Comparison of ENCODE assay signal across 14 cellular contexts in genomic region chr11:6530848-6531247, GRCh38. TPM values are rescaled to one million over a fixed set of nuclear protein-coding genes. Genes with fewer than 3 reads are reported as not detected.
DNase-seq lines count a peak whose midpoint lies in the region; ATAC-seq, FAIRE-seq and TF ChIP-seq lines count a peak whose summit lies in the region.
"Had no signal": no experiment of that assay in that cellular context is flagged by ENCODE, and none has a peak within 500 bp of the region (broad histone marks: within the 10 kb centered on the region; RNA-seq: fewer than 3 reads in every experiment).

No MANE protein-coding gene starts in this region.

- no peak for TF ChIP-seq POLR2A in GM12891 (IDR thresholded peaks at IDR 0.05; ENCODE audit: low read depth, low read length)

- in situ Hi-C loops in Panc1 (cut with HindIII; ENCODE audit: low pct_unique_long_range_greater_than_20kb, low sequenced_read_pairs): no loop called here

- no peaks in the 10 kb centered on the region for H3K36me3 ChIP-seq in Panc1 (ENCODE audit: control insufficient read depth, insufficient read depth, low read length)
- no peaks in the 10 kb centered on the region for H3K36me3 ChIP-seq in mucosa of descending colon (ENCODE audit: low read depth)
- H3K36me3 ChIP-seq: BE2C, HAP-1 had no signal

- H3K27me3 Mint-ChIP-seq in activated CD4-positive, alpha-beta T cell treated with anti-CD3 and anti-CD28 coated beads, Interleukin-2, amount 10 ng/mL, durations not matched to agents 24 days and 14 days: no peaks in the 10 kb centered on the region
- H3K27me3 Mint-ChIP-seq: CD4-positive, CD25-positive, alpha-beta regulatory T cell; CD8-positive, alpha-beta memory T cell had no signal

- peak; percentile 64 for FAIRE-seq in GM12891 (lab: Jason Lieb, UNC)

- H3K9me3 Mint-ChIP-seq in activated CD4-positive, alpha-beta T cell treated with anti-CD3 and anti-CD28 coated beads, Interleukin-2, amount 10 ng/mL, durations not matched to agents 24 days and 14 days: no peaks in the 10 kb centered on the region
- H3K9me3 Mint-ChIP-seq: CD4-positive, CD25-positive, alpha-beta regulatory T cell; CD8-positive, alpha-beta memory T cell had no signal

- H3K4me3 ChIP-seq in Panc1 (ENCODE audit: low read depth in 2 of 2, low read length in 2 of 2) (no peak overlapping the region), epithelial cell of esophagus (ENCODE audit: low read length) (no peak overlapping the region), mucosa of descending colon (no peak overlapping the region)
- H3K4me3 ChIP-seq: HAP-1 had no signal

- H3K27ac Mint-ChIP-seq in activated CD4-positive, alpha-beta T cell treated with anti-CD3 and anti-CD28 coated beads, Interleukin-2, amount 10 ng/mL, durations not matched to agents 24 days and 14 days: peak overlapping the region; percentile 4

- TF ChIP-seq CTCF in Panc1 (IDR thresholded peaks at IDR 0.05) (no peak), epithelial cell of esophagus (IDR thresholded peaks at IDR 0.05; ENCODE audit: insufficient read depth, low read depth, low read length, missing control alignments) (no peak), mucosa of descending colon (IDR thresholded peaks at IDR 0.05) (no peak)

- no peaks in the 10 kb centered on the region for H3K9me3 ChIP-seq in Panc1 (ENCODE audit: control insufficient read depth, insufficient read depth, low read depth, low read length)
- no peaks in the 10 kb centered on the region for H3K9me3 ChIP-seq in mucosa of descending colon
- H3K9me3 ChIP-seq: BE2C, HAP-1 had no signal

- H3K4me3 Mint-ChIP-seq in activated CD4-positive, alpha-beta T cell treated with anti-CD3 and anti-CD28 coated beads, Interleukin-2, amount 10 ng/mL, durations not matched to agents 24 days and 14 days: no peak overlapping the region
- H3K4me3 Mint-ChIP-seq: CD4-positive, CD25-positive, alpha-beta regulatory T cell; CD8-positive, alpha-beta memory T cell had no signal

- H3K27ac ChIP-seq in Panc1 (ENCODE audit: low read length): no peak overlapping the region

- CTCF ChIA-PET in Panc1 (lab: Charles Lee): interaction anchor here (0.6 to 1.8 kb wide), 24 partner anchors 10 to 227 kb away, joined by 3 to 34 read pairs (median 4); partner anchors contain the start of genes ILK, MRPL17, RRP8 and TPP1

- POLR2A ChIA-PET in Panc1 (lab: Charles Lee): no interaction called here

- peaks cover 19% of the 10 kb centered on the region for H3K4me1 Mint-ChIP-seq in activated CD4-positive, alpha-beta T cell treated with anti-CD3 and anti-CD28 coated beads, Interleukin-2, amount 10 ng/mL, durations not matched to agents 24 days and 14 days

- no peaks in the 10 kb centered on the region for H3K4me1 ChIP-seq in Panc1 (ENCODE audit: control insufficient read depth, insufficient read depth, low read length)
- no peaks in the 10 kb centered on the region for H3K4me1 ChIP-seq in mucosa of descending colon (ENCODE audit: low read depth)
- H3K4me1 ChIP-seq: BE2C, HAP-1 had no signal

- BruUV-seq in Panc1 (replicated peaks; lab: Mats Ljungman, UMichigan): no TSS peak

- no peak for DNase-seq in activated CD4-positive, alpha-beta T cell treated with anti-CD3 and anti-CD28 coated beads, Interleukin-2, amount 10 ng/mL, durations not matched to agents 24 days and 14 days
- no peak for DNase-seq in activated CD4-positive, alpha-beta T cell treated with anti-CD3 and anti-CD28 coated beads, Interleukin-2, amount 50 U/mL, for 48 hours
- DNase-seq in GM12891 (ENCODE audit: insufficient read length, low spot score) (no peak), Panc1 (ENCODE audit: low read depth, low spot score) (no peak), epithelial cell of esophagus (ENCODE audit: low read depth) (peak; percentile 23), DMS53 (lab: John Stamatoyannopoulos, UW) (no peak), UCSD-AML1 (lab: John Stamatoyannopoulos, UW; ENCODE audit: unreplicated experiment) (no peak), mucosa of descending colon (no peak)
- DNase-seq: COR-L47, GDM1 had no signal

- H3K27me3 ChIP-seq in Panc1 (ENCODE audit: control insufficient read depth, insufficient read depth, low read length): no peaks in the 10 kb centered on the region
- H3K27me3 ChIP-seq: BE2C had no signal

- peaks cover 31% of the 10 kb centered on the region for H3K36me3 Mint-ChIP-seq in activated CD4-positive, alpha-beta T cell treated with anti-CD3 and anti-CD28 coated beads, Interleukin-2, amount 10 ng/mL, durations not matched to agents 24 days and 14 days (ENCODE audit: low read depth)

- ATAC-seq in Panc1 (0 out of 2 replicates have a peak, but pooled peaks have one; percentile 6), mucosa of descending colon (no peak)

- intact Hi-C loops in activated CD4-positive, alpha-beta T cell treated with anti-CD3 and anti-CD28 coated beads, Interleukin-2, amount 10 ng/mL, durations not matched to agents 24 days and 14 days (cut with micrococcal nuclease): loop anchor here (1.0 to 5.0 kb wide), 3 partner anchors 152 to 226 kb away; partner anchors contain the start of gene MRPL17
- intact Hi-C loops in Panc1 (cut with micrococcal nuclease; ENCODE audit: unreplicated experiment): loop anchor here (5.0 kb wide), 3 partner anchors 66 to 176 kb away; partner anchors contain the start of gene MRPL17
- intact Hi-C loops in mucosa of descending colon (cut with DNase I, micrococcal nuclease): no loop called here

TF ChIP-seq in GM12891, 5 proteins besides CTCF, POLR2A, EP300 and RAD21:
- no peak for TF ChIP-seq SPI1 (IDR thresholded peaks at IDR 0.05; ENCODE audit: low read depth, low read length)
- TF ChIP-seq PAX5 (IDR thresholded peaks at IDR 0.05; ENCODE audit: insufficient read depth, low read length, severe bottlenecking): no peak
- TF ChIP-seq POLR2AphosphoS5 (IDR thresholded peaks at IDR 0.05; ENCODE audit: low read depth, low read length): no peak
- no peak for TF ChIP-seq POU2F2 (IDR thresholded peaks at IDR 0.05; ENCODE audit: low read depth, low read length)
- no peak for TF ChIP-seq TAF1 (IDR thresholded peaks at IDR 0.05; ENCODE audit: low read depth, low read length)

RNA-seq across cellular contexts. Expression of gene DNHD1, which starts 33.8 kb away (rescaled TPM):
- total RNA-seq in activated CD4-positive, alpha-beta T cell treated with anti-CD3 and anti-CD28 coated beads, Interleukin-2, amount 10 ng/mL, durations not matched to agents 24 days and 14 days: 21.5 and 22.8 TPM in 2 replicates
- polyA plus RNA-seq in GM12891 (2012; ENCODE audit: low read depth, missing spikeins): 11.9 TPM
- 10.6 TPM for total RNA-seq in Panc1 (2021; ENCODE audit: unreplicated experiment)
- polyA plus RNA-seq in Panc1 (2012; ENCODE audit: insufficient read length): 6.0 TPM
- total RNA-seq in mucosa of descending colon: 10 to 100 TPM; 12.9 to 17.7 (median 15.5) TPM

RNA-seq across cellular contexts. Expression of gene TIMM10B, which starts 49.5 kb away (rescaled TPM):
- total RNA-seq in activated CD4-positive, alpha-beta T cell treated with anti-CD3 and anti-CD28 coated beads, Interleukin-2, amount 10 ng/mL, durations not matched to agents 24 days and 14 days: 41.3 and 47.4 TPM in 2 replicates
- 26.1 TPM for polyA plus RNA-seq in GM12891 (2012; ENCODE audit: low read depth, missing spikeins)
- total RNA-seq in Panc1 (2021; ENCODE audit: unreplicated experiment) (63.8 TPM), mucosa of descending colon (10 to 100 TPM; 36.9 to 42.4 (median 41.0) TPM)
- polyA plus RNA-seq in Panc1 (2012; ENCODE audit: insufficient read length): 48.5 TPM

RNA-seq across cellular contexts. Expression of gene ARFIP2, which starts 49.7 kb away (rescaled TPM):
- total RNA-seq in activated CD4-positive, alpha-beta T cell treated with anti-CD3 and anti-CD28 coated beads, Interleukin-2, amount 10 ng/mL, durations not matched to agents 24 days and 14 days: 50.8 and 51.2 TPM in 2 replicates
- 34.4 TPM for polyA plus RNA-seq in GM12891 (2012; ENCODE audit: low read depth, missing spikeins)
- 116 TPM for total RNA-seq in Panc1 (2021; ENCODE audit: unreplicated experiment)
- polyA plus RNA-seq in Panc1 (2012; ENCODE audit: insufficient read length): 135 TPM
- 10 to 100 TPM; 52.7 to 85.0 (median 76.6) TPM for total RNA-seq in mucosa of descending colon

RNA-seq across cellular contexts. Expression of gene TRIM3, which starts 57.1 kb away (rescaled TPM):
- total RNA-seq in activated CD4-positive, alpha-beta T cell treated with anti-CD3 and anti-CD28 coated beads, Interleukin-2, amount 10 ng/mL, durations not matched to agents 24 days and 14 days: 3.4 and 4.1 TPM in 2 replicates
- polyA plus RNA-seq in GM12891 (2012; ENCODE audit: low read depth, missing spikeins): 3.9 TPM
- 35.4 TPM for total RNA-seq in Panc1 (2021; ENCODE audit: unreplicated experiment)
- 43.6 TPM for polyA plus RNA-seq in Panc1 (2012; ENCODE audit: insufficient read length)
- total RNA-seq in mucosa of descending colon: 10 to 100 TPM; 28.0 to 57.8 (median 48.4) TPM

Comparison
In these comparisons a context has a peak if more than half of its experiments do, and no peak if none do; other contexts are left out.
1. intact Hi-C loops: an anchor here in activated CD4-positive, alpha-beta T cell treated with anti-CD3 and anti-CD28 coated beads, Interleukin-2, amount 10 ng/mL, durations not matched to agents 24 days and 14 days (1.0 to 5.0 kb wide) and Panc1 (5.0 kb wide); none called in mucosa of descending colon.